ENCODE assay signal across 1 cellular context in genomic region chr9:105357937-105358336, GRCh38.
TF ChIP-seq lines count a peak whose summit lies in the region.

No MANE protein-coding gene starts in this region.

TF ChIP-seq in GM23338, 12 proteins besides CTCF, POLR2A, EP300 and RAD21 (continued from another document):
- no peak for TF ChIP-seq ZNF462 (CRISPR knock-in tag; IDR thresholded peaks at IDR 0.05)
- no peak for TF ChIP-seq JUNB (IDR thresholded peaks at IDR 0.05; ENCODE audit: unreplicated experiment)
- no peak for TF ChIP-seq NANOG (IDR thresholded peaks at IDR 0.05; ENCODE audit: borderline replicate concordance)
- no peak for TF ChIP-seq STAT1 (IDR thresholded peaks at IDR 0.05; ENCODE audit: unreplicated experiment)
- no peak for TF ChIP-seq ZNF114 (CRISPR knock-in tag; IDR thresholded peaks at IDR 0.05)
- no peak for TF ChIP-seq EZH2phosphoT487 (IDR thresholded peaks at IDR 0.05; ENCODE audit: unreplicated experiment)
